1 cellular context compared by ENCODE assay signal in genomic region chr22:24386814-24387550, GRCh38.
TF ChIP-seq lines count a peak whose summit lies in the region.

No MANE protein-coding gene starts in this region.

TF ChIP-seq in HepG2, 621 proteins besides CTCF, POLR2A, EP300 and RAD21 (continued from another document):
- no peak for TF ChIP-seq ZNF569 (CRISPR knock-in tag; IDR thresholded peaks at IDR 0.05; ENCODE audit: borderline replicate concordance)
